ENCODE assay signal across 1 cellular context in the genomic region with DNA sequence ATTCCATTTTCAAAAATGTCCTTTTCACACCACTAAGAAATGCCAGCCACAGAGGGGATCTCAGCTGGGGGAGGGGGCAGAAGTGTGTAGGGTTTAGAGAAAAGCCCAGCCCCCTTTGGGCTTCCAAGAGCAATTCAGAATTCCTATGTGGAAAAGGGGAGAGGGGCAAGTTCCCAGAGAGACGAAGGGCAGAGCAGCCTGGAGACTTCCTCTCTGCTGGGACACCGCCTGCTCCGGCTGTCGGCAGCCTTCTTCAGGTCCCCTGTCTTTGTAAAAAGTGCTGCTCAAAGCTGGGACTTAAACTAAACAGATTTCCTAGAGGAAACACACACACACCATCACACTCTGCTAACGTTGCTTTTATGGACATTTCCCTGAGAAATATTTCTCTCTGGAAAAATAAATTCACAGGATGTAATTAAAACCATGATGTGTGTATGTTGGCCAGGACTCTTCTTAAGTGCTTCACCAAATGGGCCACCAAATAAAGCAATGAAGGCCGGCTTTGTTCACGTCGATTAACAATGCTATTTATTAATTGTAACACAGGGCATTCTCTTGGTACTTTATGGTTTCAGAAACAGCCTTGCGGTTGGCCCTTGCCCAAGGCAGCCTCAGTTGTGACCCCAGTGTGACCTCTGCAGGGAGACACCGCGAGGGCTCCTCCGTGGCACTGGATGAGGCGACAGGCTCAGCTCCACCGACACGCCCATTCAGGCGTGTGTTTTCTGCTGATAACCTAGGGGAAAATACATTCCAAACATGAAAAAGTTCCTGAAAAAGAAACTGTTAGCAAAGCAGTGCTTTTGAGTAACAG.
TF ChIP-seq lines count a peak whose summit lies in the region.

No MANE protein-coding gene starts in this region.

TF ChIP-seq in K562, 482 proteins besides CTCF, POLR2A, EP300 and RAD21 (continued from another document and continues in another):
- TF ChIP-seq SREBF2 (CRISPR knock-in tag; IDR thresholded peaks at IDR 0.05) (no peak), SMARCB1 (IDR thresholded peaks at IDR 0.05; ENCODE audit: insufficient read length, low read depth) (no peak), POLR2AphosphoS2 (IDR thresholded peaks at IDR 0.05; ENCODE audit: low read length) (no peak), ZNF589 (CRISPR knock-in tag; IDR thresholded peaks at IDR 0.05; ENCODE audit: low read depth) (peak; percentile 71; the same call in 1 of the 2 replicates), ZFX (CRISPR knock-in tag; IDR thresholded peaks at IDR 0.05) (no peak), LARP7 (IDR thresholded peaks at IDR 0.05) (no peak), HDAC6 (IDR thresholded peaks at IDR 0.05; ENCODE audit: low read depth, low read length) (no peak), ERF (CRISPR knock-in tag; IDR thresholded peaks at IDR 0.05) (no peak), EHMT2 (IDR thresholded peaks at IDR 0.05) (no peak), SAFB (IDR thresholded peaks at IDR 0.05; ENCODE audit: borderline replicate concordance, low read depth, low read length) (no peak), CBX8 (IDR thresholded peaks at IDR 0.05; ENCODE audit: borderline replicate concordance, extremely low read depth, low read depth, low read length, poor library complexity, severe bottlenecking) (no peak), ZNF444 (CRISPR knock-in tag; IDR thresholded peaks at IDR 0.05) (no peak), GATA2 (CRISPR knock-in tag; IDR thresholded peaks at IDR 0.05) (no peak; the same call in 1 of the 2 replicates), ELF4 (CRISPR knock-in tag; IDR thresholded peaks at IDR 0.05) (no peak), PPARD (CRISPR knock-in tag; IDR thresholded peaks at IDR 0.05) (no peak), SPI1 (IDR thresholded peaks at IDR 0.05; ENCODE audit: borderline replicate concordance, low read depth, low read length) (peak; percentile 79), SP2 (IDR thresholded peaks at IDR 0.05; ENCODE audit: extremely low read depth, low read depth, low read length, poor library complexity, severe bottlenecking) (no peak), MAFG (tag; conservative IDR thresholded peaks at IDR 0.05) (0 out of 2 replicates have a peak, but pooled peaks have one; percentile 6), MXI1 (IDR thresholded peaks at IDR 0.05; ENCODE audit: low read depth, low read length) (no peak), ZNF41 (CRISPR knock-in tag; conservative IDR thresholded peaks at IDR 0.05) (no peak), RBM25 (IDR thresholded peaks at IDR 0.05; ENCODE audit: low read depth, low read length, severe bottlenecking) (no peak), TCF3 (CRISPR knock-in tag; IDR thresholded peaks at IDR 0.05) (peak; percentile 87), RBM22 (IDR thresholded peaks at IDR 0.05; ENCODE audit: low read depth, low read length, poor library complexity, severe bottlenecking) (no peak)
- TF ChIP-seq, protein P1, sequence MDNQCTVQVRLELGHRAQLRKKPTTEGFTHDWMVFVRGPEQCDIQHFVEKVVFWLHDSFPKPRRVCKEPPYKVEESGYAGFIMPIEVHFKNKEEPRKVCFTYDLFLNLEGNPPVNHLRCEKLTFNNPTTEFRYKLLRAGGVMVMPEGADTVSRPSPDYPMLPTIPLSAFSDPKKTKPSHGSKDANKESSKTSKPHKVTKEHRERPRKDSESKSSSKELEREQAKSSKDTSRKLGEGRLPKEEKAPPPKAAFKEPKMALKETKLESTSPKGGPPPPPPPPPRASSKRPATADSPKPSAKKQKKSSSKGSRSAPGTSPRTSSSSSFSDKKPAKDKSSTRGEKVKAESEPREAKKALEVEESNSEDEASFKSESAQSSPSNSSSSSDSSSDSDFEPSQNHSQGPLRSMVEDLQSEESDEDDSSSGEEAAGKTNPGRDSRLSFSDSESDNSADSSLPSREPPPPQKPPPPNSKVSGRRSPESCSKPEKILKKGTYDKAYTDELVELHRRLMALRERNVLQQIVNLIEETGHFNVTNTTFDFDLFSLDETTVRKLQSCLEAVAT (IDR thresholded peaks at IDR 0.05) = no peak
- TF ChIP-seq, protein P2, sequence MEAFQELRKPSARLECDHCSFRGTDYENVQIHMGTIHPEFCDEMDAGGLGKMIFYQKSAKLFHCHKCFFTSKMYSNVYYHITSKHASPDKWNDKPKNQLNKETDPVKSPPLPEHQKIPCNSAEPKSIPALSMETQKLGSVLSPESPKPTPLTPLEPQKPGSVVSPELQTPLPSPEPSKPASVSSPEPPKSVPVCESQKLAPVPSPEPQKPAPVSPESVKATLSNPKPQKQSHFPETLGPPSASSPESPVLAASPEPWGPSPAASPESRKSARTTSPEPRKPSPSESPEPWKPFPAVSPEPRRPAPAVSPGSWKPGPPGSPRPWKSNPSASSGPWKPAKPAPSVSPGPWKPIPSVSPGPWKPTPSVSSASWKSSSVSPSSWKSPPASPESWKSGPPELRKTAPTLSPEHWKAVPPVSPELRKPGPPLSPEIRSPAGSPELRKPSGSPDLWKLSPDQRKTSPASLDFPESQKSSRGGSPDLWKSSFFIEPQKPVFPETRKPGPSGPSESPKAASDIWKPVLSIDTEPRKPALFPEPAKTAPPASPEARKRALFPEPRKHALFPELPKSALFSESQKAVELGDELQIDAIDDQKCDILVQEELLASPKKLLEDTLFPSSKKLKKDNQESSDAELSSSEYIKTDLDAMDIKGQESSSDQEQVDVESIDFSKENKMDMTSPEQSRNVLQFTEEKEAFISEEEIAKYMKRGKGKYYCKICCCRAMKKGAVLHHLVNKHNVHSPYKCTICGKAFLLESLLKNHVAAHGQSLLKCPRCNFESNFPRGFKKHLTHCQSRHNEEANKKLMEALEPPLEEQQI (IDR thresholded peaks at IDR 0.05) = no peak
- TF ChIP-seq, protein P3, sequence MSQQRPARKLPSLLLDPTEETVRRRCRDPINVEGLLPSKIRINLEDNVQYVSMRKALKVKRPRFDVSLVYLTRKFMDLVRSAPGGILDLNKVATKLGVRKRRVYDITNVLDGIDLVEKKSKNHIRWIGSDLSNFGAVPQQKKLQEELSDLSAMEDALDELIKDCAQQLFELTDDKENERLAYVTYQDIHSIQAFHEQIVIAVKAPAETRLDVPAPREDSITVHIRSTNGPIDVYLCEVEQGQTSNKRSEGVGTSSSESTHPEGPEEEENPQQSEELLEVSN (IDR thresholded peaks at IDR 0.05; ENCODE audit: borderline replicate concordance in 1 of 2, extremely low read depth in 1 of 2, insufficient read depth in 1 of 2, insufficient read length in 1 of 2, low read depth in 1 of 2, low read length in 1 of 2, poor library complexity in 1 of 2, severe bottlenecking in 1 of 2) = no peak
- TF ChIP-seq, protein P4, sequence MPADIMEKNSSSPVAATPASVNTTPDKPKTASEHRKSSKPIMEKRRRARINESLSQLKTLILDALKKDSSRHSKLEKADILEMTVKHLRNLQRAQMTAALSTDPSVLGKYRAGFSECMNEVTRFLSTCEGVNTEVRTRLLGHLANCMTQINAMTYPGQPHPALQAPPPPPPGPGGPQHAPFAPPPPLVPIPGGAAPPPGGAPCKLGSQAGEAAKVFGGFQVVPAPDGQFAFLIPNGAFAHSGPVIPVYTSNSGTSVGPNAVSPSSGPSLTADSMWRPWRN (IDR thresholded peaks at IDR 0.05; ENCODE audit: low read depth) = no peak
- TF ChIP-seq, protein P5, sequence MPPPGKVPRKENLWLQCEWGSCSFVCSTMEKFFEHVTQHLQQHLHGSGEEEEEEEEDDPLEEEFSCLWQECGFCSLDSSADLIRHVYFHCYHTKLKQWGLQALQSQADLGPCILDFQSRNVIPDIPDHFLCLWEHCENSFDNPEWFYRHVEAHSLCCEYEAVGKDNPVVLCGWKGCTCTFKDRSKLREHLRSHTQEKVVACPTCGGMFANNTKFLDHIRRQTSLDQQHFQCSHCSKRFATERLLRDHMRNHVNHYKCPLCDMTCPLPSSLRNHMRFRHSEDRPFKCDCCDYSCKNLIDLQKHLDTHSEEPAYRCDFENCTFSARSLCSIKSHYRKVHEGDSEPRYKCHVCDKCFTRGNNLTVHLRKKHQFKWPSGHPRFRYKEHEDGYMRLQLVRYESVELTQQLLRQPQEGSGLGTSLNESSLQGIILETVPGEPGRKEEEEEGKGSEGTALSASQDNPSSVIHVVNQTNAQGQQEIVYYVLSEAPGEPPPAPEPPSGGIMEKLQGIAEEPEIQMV (tag; conservative IDR thresholded peaks at IDR 0.05; ENCODE audit: low read depth) = no peak
- TF ChIP-seq, protein P6, sequence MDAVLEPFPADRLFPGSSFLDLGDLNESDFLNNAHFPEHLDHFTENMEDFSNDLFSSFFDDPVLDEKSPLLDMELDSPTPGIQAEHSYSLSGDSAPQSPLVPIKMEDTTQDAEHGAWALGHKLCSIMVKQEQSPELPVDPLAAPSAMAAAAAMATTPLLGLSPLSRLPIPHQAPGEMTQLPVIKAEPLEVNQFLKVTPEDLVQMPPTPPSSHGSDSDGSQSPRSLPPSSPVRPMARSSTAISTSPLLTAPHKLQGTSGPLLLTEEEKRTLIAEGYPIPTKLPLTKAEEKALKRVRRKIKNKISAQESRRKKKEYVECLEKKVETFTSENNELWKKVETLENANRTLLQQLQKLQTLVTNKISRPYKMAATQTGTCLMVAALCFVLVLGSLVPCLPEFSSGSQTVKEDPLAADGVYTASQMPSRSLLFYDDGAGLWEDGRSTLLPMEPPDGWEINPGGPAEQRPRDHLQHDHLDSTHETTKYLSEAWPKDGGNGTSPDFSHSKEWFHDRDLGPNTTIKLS (IDR thresholded peaks at IDR 0.05; ENCODE audit: borderline replicate concordance, low read depth) = peak; percentile 32; the same call in 1 of the 2 replicates
- TF ChIP-seq, protein P7, sequence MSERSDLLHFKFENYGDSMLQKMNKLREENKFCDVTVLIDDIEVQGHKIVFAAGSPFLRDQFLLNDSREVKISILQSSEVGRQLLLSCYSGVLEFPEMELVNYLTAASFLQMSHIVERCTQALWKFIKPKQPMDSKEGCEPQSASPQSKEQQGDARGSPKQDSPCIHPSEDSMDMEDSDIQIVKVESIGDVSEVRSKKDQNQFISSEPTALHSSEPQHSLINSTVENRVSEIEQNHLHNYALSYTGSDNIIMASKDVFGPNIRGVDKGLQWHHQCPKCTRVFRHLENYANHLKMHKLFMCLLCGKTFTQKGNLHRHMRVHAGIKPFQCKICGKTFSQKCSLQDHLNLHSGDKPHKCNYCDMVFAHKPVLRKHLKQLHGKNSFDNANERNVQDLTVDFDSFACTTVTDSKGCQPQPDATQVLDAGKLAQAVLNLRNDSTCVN (CRISPR knock-in tag; IDR thresholded peaks at IDR 0.05) = no peak
- TF ChIP-seq, protein P8, sequence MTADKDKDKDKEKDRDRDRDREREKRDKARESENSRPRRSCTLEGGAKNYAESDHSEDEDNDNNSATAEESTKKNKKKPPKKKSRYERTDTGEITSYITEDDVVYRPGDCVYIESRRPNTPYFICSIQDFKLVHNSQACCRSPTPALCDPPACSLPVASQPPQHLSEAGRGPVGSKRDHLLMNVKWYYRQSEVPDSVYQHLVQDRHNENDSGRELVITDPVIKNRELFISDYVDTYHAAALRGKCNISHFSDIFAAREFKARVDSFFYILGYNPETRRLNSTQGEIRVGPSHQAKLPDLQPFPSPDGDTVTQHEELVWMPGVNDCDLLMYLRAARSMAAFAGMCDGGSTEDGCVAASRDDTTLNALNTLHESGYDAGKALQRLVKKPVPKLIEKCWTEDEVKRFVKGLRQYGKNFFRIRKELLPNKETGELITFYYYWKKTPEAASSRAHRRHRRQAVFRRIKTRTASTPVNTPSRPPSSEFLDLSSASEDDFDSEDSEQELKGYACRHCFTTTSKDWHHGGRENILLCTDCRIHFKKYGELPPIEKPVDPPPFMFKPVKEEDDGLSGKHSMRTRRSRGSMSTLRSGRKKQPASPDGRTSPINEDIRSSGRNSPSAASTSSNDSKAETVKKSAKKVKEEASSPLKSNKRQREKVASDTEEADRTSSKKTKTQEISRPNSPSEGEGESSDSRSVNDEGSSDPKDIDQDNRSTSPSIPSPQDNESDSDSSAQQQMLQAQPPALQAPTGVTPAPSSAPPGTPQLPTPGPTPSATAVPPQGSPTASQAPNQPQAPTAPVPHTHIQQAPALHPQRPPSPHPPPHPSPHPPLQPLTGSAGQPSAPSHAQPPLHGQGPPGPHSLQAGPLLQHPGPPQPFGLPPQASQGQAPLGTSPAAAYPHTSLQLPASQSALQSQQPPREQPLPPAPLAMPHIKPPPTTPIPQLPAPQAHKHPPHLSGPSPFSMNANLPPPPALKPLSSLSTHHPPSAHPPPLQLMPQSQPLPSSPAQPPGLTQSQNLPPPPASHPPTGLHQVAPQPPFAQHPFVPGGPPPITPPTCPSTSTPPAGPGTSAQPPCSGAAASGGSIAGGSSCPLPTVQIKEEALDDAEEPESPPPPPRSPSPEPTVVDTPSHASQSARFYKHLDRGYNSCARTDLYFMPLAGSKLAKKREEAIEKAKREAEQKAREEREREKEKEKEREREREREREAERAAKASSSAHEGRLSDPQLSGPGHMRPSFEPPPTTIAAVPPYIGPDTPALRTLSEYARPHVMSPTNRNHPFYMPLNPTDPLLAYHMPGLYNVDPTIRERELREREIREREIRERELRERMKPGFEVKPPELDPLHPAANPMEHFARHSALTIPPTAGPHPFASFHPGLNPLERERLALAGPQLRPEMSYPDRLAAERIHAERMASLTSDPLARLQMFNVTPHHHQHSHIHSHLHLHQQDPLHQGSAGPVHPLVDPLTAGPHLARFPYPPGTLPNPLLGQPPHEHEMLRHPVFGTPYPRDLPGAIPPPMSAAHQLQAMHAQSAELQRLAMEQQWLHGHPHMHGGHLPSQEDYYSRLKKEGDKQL (CRISPR knock-in tag; IDR thresholded peaks at IDR 0.05; ENCODE audit: borderline replicate concordance) = no peak
- TF ChIP-seq, protein P9, sequence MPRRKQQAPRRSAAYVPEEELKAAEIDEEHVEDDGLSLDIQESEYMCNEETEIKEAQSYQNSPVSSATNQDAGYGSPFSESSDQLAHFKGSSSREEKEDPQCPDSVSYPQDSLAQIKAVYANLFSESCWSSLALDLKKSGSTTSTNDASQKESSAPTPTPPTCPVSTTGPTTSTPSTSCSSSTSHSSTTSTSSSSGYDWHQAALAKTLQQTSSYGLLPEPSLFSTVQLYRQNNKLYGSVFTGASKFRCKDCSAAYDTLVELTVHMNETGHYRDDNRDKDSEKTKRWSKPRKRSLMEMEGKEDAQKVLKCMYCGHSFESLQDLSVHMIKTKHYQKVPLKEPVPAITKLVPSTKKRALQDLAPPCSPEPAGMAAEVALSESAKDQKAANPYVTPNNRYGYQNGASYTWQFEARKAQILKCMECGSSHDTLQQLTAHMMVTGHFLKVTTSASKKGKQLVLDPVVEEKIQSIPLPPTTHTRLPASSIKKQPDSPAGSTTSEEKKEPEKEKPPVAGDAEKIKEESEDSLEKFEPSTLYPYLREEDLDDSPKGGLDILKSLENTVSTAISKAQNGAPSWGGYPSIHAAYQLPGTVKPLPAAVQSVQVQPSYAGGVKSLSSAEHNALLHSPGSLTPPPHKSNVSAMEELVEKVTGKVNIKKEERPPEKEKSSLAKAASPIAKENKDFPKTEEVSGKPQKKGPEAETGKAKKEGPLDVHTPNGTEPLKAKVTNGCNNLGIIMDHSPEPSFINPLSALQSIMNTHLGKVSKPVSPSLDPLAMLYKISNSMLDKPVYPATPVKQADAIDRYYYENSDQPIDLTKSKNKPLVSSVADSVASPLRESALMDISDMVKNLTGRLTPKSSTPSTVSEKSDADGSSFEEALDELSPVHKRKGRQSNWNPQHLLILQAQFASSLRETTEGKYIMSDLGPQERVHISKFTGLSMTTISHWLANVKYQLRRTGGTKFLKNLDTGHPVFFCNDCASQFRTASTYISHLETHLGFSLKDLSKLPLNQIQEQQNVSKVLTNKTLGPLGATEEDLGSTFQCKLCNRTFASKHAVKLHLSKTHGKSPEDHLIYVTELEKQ (CRISPR knock-in tag; IDR thresholded peaks at IDR 0.05) = no peak
- TF ChIP-seq, protein P10, sequence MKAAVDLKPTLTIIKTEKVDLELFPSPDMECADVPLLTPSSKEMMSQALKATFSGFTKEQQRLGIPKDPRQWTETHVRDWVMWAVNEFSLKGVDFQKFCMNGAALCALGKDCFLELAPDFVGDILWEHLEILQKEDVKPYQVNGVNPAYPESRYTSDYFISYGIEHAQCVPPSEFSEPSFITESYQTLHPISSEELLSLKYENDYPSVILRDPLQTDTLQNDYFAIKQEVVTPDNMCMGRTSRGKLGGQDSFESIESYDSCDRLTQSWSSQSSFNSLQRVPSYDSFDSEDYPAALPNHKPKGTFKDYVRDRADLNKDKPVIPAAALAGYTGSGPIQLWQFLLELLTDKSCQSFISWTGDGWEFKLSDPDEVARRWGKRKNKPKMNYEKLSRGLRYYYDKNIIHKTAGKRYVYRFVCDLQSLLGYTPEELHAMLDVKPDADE (conservative IDR thresholded peaks at IDR 0.05; ENCODE audit: control insufficient read depth, low read depth, low read length) = no peak
